In genomic region chr20:1802385-1803215, GRCh38 we compare ENCODE assay signal across 8 cellular contexts.
A peak's percentile ranks its signal among the peaks of the same experiment; 100 is the strongest.
DNase-seq lines count a peak whose midpoint lies in the region; ATAC-seq, FAIRE-seq and TF ChIP-seq lines count a peak whose summit lies in the region.

No MANE protein-coding gene starts in this region.

- peaks cover 5% of the 10 kb centered on the region; the same call in 1 of the 2 replicates for H3F3A ChIP-seq in PC-9 (ENCODE audit: insufficient read depth, low read depth)

- no peaks in the 10 kb centered on the region for H3K79me2 ChIP-seq in PC-9 (ENCODE audit: low read depth)
- no peaks in the 10 kb centered on the region for H3K79me2 ChIP-seq in GM12878 (ENCODE audit: control insufficient read depth, insufficient read depth, low read length)

- no peaks in the 10 kb centered on the region for H3K27me3 ChIP-seq in PC-9 (ENCODE audit: insufficient read depth, low read depth)
- H3K27me3 ChIP-seq in GM12878 (replicated peaks in 1 of 2; ENCODE audit: control insufficient read depth in 2 of 2, insufficient read depth in 2 of 2, low read length in 1 of 2) = peaks cover 2% of the 10 kb centered on the region in 2 experiments; a peak in 1 of 4 replicates

- H3K9me2 ChIP-seq in PC-9 (ENCODE audit: insufficient read depth) = no peaks in the 10 kb centered on the region

- H3K9ac ChIP-seq in GM12878 (ENCODE audit: control insufficient read depth, insufficient read depth, low read length) = peak overlapping the region; percentile 35; the same call in 1 of the 2 replicates

- peak overlapping the region; percentile 41 for H3K4me3 ChIP-seq in HFF-Myc (replicated peaks; ENCODE audit: low read depth, low read length)
- H3K4me3 ChIP-seq in PC-9 = peak overlapping the region; percentile 54
- peak overlapping the region; percentile 62 for H3K4me3 ChIP-seq in GM12878
- peak overlapping the region; percentile 55 for H3K4me3 ChIP-seq in iPS-11a (ENCODE audit: low read depth, low read length)
- H3K4me3 ChIP-seq in retinal pigment epithelial cell (ENCODE audit: low read length) = peak overlapping the region; percentile 57

- no peak for TF ChIP-seq EP300 in GM12878 (IDR thresholded peaks at IDR 0.05; ENCODE audit: borderline replicate concordance in 1 of 2, control insufficient read depth in 1 of 2, low read depth in 2 of 2, low read length in 2 of 2)

- no TSS peak for BruUV-seq in PC-9 (replicated peaks; lab: Mats Ljungman, UMichigan)
- no TSS peak for BruUV-seq in GM12878 (replicated peaks; lab: Mats Ljungman, UMichigan)

- TF ChIP-seq POLR2A in GM12878 (IDR thresholded peaks at IDR 0.05; ENCODE audit: low read depth, low read length) = no peak

- RAD21 ChIA-PET in GM12878 (lab: Charles Lee; ENCODE audit: unreplicated experiment) = interaction anchor here (0.6 to 2.9 kb wide), 16 partner anchors 9 to 373 kb away, joined by 3 to 25 read pairs (median 4); no protein-coding TSS in a partner anchor

- H3K4me1 ChIP-seq in PC-9 (replicated peaks; ENCODE audit: insufficient read depth) = peaks cover 19% of the 10 kb centered on the region
- H3K4me1 ChIP-seq in GM12878 (ENCODE audit: control insufficient read depth, insufficient read depth, low read length) = peaks cover 13% of the 10 kb centered on the region

- DNase-seq in COLO829 (ENCODE audit: low spot score) (peak; percentile 51), HFF-Myc (ENCODE audit: extremely low read depth, low read depth) (no peak), PC-9 (peak in 1 of 2 experiments; percentile 56), GM12878 (ENCODE audit: low read depth, low spot score) (no peak), retinal pigment epithelial cell (ENCODE audit: low read depth) (no peak), NCI-H226 (no peak), NCI-H774 (lab: John Stamatoyannopoulos, UW) (no peak)

- SMC1A ChIA-PET in GM12878 (lab: Charles Lee; ENCODE audit: uncharacterized antibody, unreplicated experiment) = interaction anchor here (0.5 to 3.6 kb wide), 23 partner anchors 9 to 370 kb away, joined by 3 to 19 read pairs (median 3); no protein-coding TSS in a partner anchor

- H3K9me3 ChIP-seq in PC-9 (ENCODE audit: insufficient read depth, low read depth) (no peaks in the 10 kb centered on the region), GM12878 (replicated peaks; ENCODE audit: control insufficient read depth, insufficient read depth, low read length) (no peaks in the 10 kb centered on the region)

- no peak for FAIRE-seq in GM12878 (lab: Jason Lieb, UNC)

- intact Hi-C loops in PC-9 (cut with micrococcal nuclease; ENCODE audit: unreplicated experiment) (loop anchor here (2.0 to 10.0 kb wide), 6 partner anchors 95 to 478 kb away; partner anchors contain the start of genes SDCBP2, SIRPA and STK35), GM12878 (cut with micrococcal nuclease; ENCODE audit: unreplicated experiment) (loop anchor here (2.0 to 5.0 kb wide), 4 partner anchors 68 to 370 kb away; no protein-coding TSS in a partner anchor)

- in situ Hi-C loops in GM12878 (cut with MboI) = no loop called here

- peak; percentile 88 for ATAC-seq in GM12878

- peak overlapping the region; percentile 28 for H2AFZ ChIP-seq in PC-9
- no peak overlapping the region; the same call in 1 of the 2 replicates for H2AFZ ChIP-seq in GM12878 (ENCODE audit: control insufficient read depth, low read depth, low read length)

- TF ChIP-seq CTCF in HFF-Myc (IDR thresholded peaks at IDR 0.05; ENCODE audit: low read depth, low read length, missing control alignments) (peak; percentile 53), PC-9 (conservative IDR thresholded peaks at IDR 0.05) (peak; percentile 69), GM12878 (IDR thresholded peaks at IDR 0.05 in 2 of 3, conservative IDR thresholded peaks at IDR 0.05 in 1 of 3; ENCODE audit: control insufficient read depth in 2 of 3, extremely low read depth in 1 of 3, insufficient read depth in 1 of 3, low read depth in 3 of 3, low read length in 3 of 3) (peak; percentile 75 to 78 (median 77)), retinal pigment epithelial cell (conservative IDR thresholded peaks at IDR 0.05; ENCODE audit: low read depth, low read length) (peak; percentile 66)

- H3K27ac ChIP-seq in PC-9 (no peak overlapping the region), GM12878 (ENCODE audit: control insufficient read depth, insufficient read depth) (no peak overlapping the region)

- POLR2A ChIA-PET in PC-9 (lab: Charles Lee; ENCODE audit: unreplicated experiment) (no interaction called here), GM12878 (lab: Charles Lee) (interaction anchor here (1.4 kb wide), 1 partner anchor 301 kb away, joined by 3 read pairs; no protein-coding TSS in a partner anchor)

- H3K36me3 ChIP-seq in PC-9 (ENCODE audit: low read depth) (no peaks in the 10 kb centered on the region), GM12878 (ENCODE audit: control insufficient read depth in 2 of 2, insufficient read depth in 2 of 2, low read length in 1 of 2) (no peaks in the 10 kb centered on the region)

- H3K4me2 ChIP-seq in PC-9 (peak overlapping the region; percentile 68), GM12878 (ENCODE audit: control insufficient read depth, insufficient read depth) (peak overlapping the region; percentile 88)

- CTCF ChIA-PET in PC-9 (lab: Charles Lee) (interaction anchor here (0.6 to 0.7 kb wide), 4 partner anchors 74 to 571 kb away, joined by 3 to 4 read pairs (median 4); no protein-coding TSS in a partner anchor), GM12878 (lab: Yijun Ruan, JAX) (interaction anchor here (0.6 to 3.8 kb wide), 44 partner anchors 10 to 593 kb away, joined by 3 to 28 read pairs (median 4); no protein-coding TSS in a partner anchor)

- no peaks in the 10 kb centered on the region for H4K20me1 ChIP-seq in PC-9 (ENCODE audit: insufficient read depth)
- H4K20me1 ChIP-seq in GM12878 (ENCODE audit: control insufficient read depth, insufficient read depth) = no peaks in the 10 kb centered on the region

- WGBS in GM12878 (ENCODE audit: insufficient coverage, insufficient replicate concordance, low lambda C conversion rate, missing lambda C conversion rate) = under 1% methylated on average over 37 of the region's 42 CpGs

- peak; percentile 83 for TF ChIP-seq RAD21 in GM12878 (IDR thresholded peaks at IDR 0.05; ENCODE audit: insufficient read depth, low read depth, low read length)

TF ChIP-seq in GM12878, 131 proteins besides CTCF, POLR2A, EP300 and RAD21 (continues in another document):
- TF ChIP-seq TBL1XR1 (IDR thresholded peaks at IDR 0.05; ENCODE audit: low read depth, low read length) (0 out of 2 replicates have a peak, but pooled peaks have one; percentile 36), RUNX3 (IDR thresholded peaks at IDR 0.05; ENCODE audit: low read length) (peak; percentile 33; the same call in 1 of the 2 replicates), NBN (IDR thresholded peaks at IDR 0.05) (peak; percentile 52; the same call in 1 of the 2 replicates), MYB (IDR thresholded peaks at IDR 0.05; ENCODE audit: borderline replicate concordance, low read depth, low read length) (no peak), IRF3 (IDR thresholded peaks at IDR 0.05) (no peak), GABPA (IDR thresholded peaks at IDR 0.05; ENCODE audit: low read depth) (no peak), SIX5 (IDR thresholded peaks at IDR 0.05; ENCODE audit: low read depth, low read length, severe bottlenecking) (no peak), POU2F2 (IDR thresholded peaks at IDR 0.05; ENCODE audit: borderline replicate concordance, low read depth, low read length) (no peak)
- TF ChIP-seq, protein P1, sequence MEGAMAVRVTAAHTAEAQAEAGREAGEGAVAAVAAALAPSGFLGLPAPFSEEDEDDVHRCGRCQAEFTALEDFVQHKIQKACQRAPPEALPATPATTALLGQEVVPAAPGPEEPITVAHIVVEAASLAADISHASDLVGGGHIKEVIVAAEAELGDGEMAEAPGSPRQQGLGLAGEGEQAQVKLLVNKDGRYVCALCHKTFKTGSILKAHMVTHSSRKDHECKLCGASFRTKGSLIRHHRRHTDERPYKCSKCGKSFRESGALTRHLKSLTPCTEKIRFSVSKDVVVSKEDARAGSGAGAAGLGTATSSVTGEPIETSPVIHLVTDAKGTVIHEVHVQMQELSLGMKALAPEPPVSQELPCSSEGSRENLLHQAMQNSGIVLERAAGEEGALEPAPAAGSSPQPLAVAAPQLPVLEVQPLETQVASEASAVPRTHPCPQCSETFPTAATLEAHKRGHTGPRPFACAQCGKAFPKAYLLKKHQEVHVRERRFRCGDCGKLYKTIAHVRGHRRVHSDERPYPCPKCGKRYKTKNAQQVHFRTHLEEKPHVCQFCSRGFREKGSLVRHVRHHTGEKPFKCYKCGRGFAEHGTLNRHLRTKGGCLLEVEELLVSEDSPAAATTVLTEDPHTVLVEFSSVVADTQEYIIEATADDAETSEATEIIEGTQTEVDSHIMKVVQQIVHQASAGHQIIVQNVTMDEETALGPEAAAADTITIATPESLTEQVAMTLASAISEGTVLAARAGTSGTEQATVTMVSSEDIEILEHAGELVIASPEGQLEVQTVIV (IDR thresholded peaks at IDR 0.05; ENCODE audit: borderline replicate concordance, partially characterized antibody) = no peak
